In genomic region chr3:123038751-123039150, GRCh38 we compare ENCODE assay signal across 28 cellular contexts.
"Had no signal": no experiment of that assay in that cellular context is flagged by ENCODE, and none has a peak within 500 bp of the region (broad histone marks: within the 10 kb centered on the region; RNA-seq: fewer than 3 reads in every experiment).

No MANE protein-coding gene starts in this region.

- DNase-seq: activated CD4-positive, alpha-beta T cell treated with anti-CD3 and anti-CD28 coated beads for 48 hours; activated CD4-positive, alpha-beta T cell treated with anti-CD3 and anti-CD28 coated beads, Interleukin-2, amount 50 U/mL, for 48 hours; activated CD8-positive, alpha-beta memory T cell treated with anti-CD3 and anti-CD28 coated beads for 24 hours; activated effector memory CD4-positive, alpha-beta T cell treated with anti-CD3 and anti-CD28 coated beads, Interleukin-2, amount 50 U/mL, for 16 hours; activated naive CD4-positive, alpha-beta T cell treated with anti-CD3 and anti-CD28 coated beads for 36 hours; activated naive CD8-positive, alpha-beta T cell treated with anti-CD3 and anti-CD28 coated beads for 36 hours; cerebellar nuclear complex; colonic mucosa; effector CD8-positive, alpha-beta T cell; left lung; lower lobe of right lung; mesenchymal stem cell; natural killer cell; occipital lobe; psoas muscle; sigmoid colon; small intestine; stimulated activated CD4-positive, alpha-beta T cell treated with anti-CD3 and anti-CD28 coated beads, Interleukin-4, amount 100 ng/mL, for 24 hours; WERI-Rb-1 had no signal

- ATAC-seq: activated CD4-positive, CD25-positive, alpha-beta regulatory T cell treated with anti-CD3 and anti-CD28 coated beads, Interleukin-2, amount 50 U/mL, for 24 hours; lower lobe of right lung; natural killer cell; psoas muscle; stimulated activated effector memory CD8-positive, alpha-beta T cell treated with anti-CD3 and anti-CD28 coated beads, Interleukin-12 subunit alpha, Interleukin-12 subunit beta, amount 100 ng/mL, for 72 hours had no signal

- H3K27ac ChIP-seq: ascending aorta, cardiac muscle cell, colonic mucosa, left lung, lower lobe of right lung, neural progenitor cell, parathyroid adenoma, psoas muscle, sigmoid colon, thoracic aorta, upper lobe of left lung, vagina, WERI-Rb-1 had no signal
